8 cellular contexts compared by ENCODE assay signal in genomic region chr1:28737245-28738137, GRCh38. TPM values are rescaled to one million over a fixed set of nuclear protein-coding genes. Genes with fewer than 3 reads are reported as not detected.
DNase-seq lines count a peak whose midpoint lies in the region; ATAC-seq and TF ChIP-seq lines count a peak whose summit lies in the region.

No MANE protein-coding gene starts in this region.

- H3K79me2 ChIP-seq in HCT116 (ENCODE audit: insufficient read depth, low read length): peaks cover 58% of the 10 kb centered on the region

- peaks cover 28 to 40% of the 10 kb centered on the region in 2 experiments for H3K36me3 ChIP-seq in HCT116 (ENCODE audit: control insufficient read depth in 1 of 2, insufficient read depth in 2 of 2, low read length in 2 of 2)

- peak overlapping the region; percentile 97 for H3K27ac ChIP-seq in HCT116 (ENCODE audit: low read depth, low read length)

- H3K9ac ChIP-seq in HCT116 (ENCODE audit: low read length): peak overlapping the region; percentile 96

- no peak overlapping the region for H2AFZ ChIP-seq in HCT116 (ENCODE audit: low read depth, low read length, poor library complexity, severe bottlenecking)

- BruUV-seq in HCT116 (replicated peaks; lab: Mats Ljungman, UMichigan): no TSS peak

- no peak for TF ChIP-seq POLR2A in HCT116 (IDR thresholded peaks at IDR 0.05; ENCODE audit: borderline replicate concordance, extremely low read depth, insufficient read depth, insufficient read length)

- H3K4me1 Mint-ChIP-seq in activated B cell treated with CpG ODN at 0.5 μM for 24 hours: peaks cover 35% of the 10 kb centered on the region

- ATAC-seq in HCT116 (peak; percentile 16; the same call in 1 of the 2 replicates), activated B cell treated with CpG ODN at 0.5 μM for 24 hours (ENCODE audit: low read depth) (no peak), left lobe of liver (peak; percentile 27), HG02623 (IDR thresholded peaks at IDR 0.05; ENCODE audit: unreplicated experiment) (no peak)

- H3K9me3 Mint-ChIP-seq in activated B cell treated with CpG ODN at 0.5 μM for 24 hours: no peaks in the 10 kb centered on the region

- H3K27me3 Mint-ChIP-seq in activated B cell treated with CpG ODN at 0.5 μM for 24 hours: no peaks in the 10 kb centered on the region

- RAD21 ChIA-PET in HCT116 (lab: Charles Lee; ENCODE audit: low non-redundant PET in 1 of 2, low total read pairs in 2 of 2, uncharacterized antibody in 2 of 2, unreplicated experiment in 2 of 2): interaction anchor here (0.6 to 0.9 kb wide), 3 partner anchors 13 to 140 kb away, joined by 4 to 7 read pairs (median 4); no protein-coding TSS in a partner anchor

- TF ChIP-seq CTCF in HCT116 (IDR thresholded peaks at IDR 0.05 in 2 of 3, conservative IDR thresholded peaks at IDR 0.05 in 1 of 3; ENCODE audit: borderline replicate concordance in 1 of 3, insufficient read depth in 1 of 3, low read depth in 2 of 3, low read length in 2 of 3): no peak
- no peak for TF ChIP-seq CTCF in activated B cell treated with CpG ODN at 0.5 μM for 24 hours (IDR thresholded peaks at IDR 0.05)

- CTCF ChIA-PET in HCT116 (lab: Charles Lee) (interaction anchor here (0.6 to 2.4 kb wide), 22 partner anchors 9 to 489 kb away, joined by 3 to 15 read pairs (median 4); partner anchors contain the start of genes GMEB1, RNU11 and TAF12), activated B cell treated with CpG ODN at 0.5 μM for 24 hours (lab: Charles Lee) (interaction anchor here (0.6 to 2.1 kb wide), 14 partner anchors 8 to 409 kb away, joined by 3 to 19 read pairs (median 4); partner anchors contain the start of genes GMEB1, MED18, RCC1 and RNU11)

- no peaks in the 10 kb centered on the region for H3K27me3 ChIP-seq in HCT116 (ENCODE audit: insufficient read depth, low read length)

- H3K27ac Mint-ChIP-seq in activated B cell treated with CpG ODN at 0.5 μM for 24 hours: peak overlapping the region; percentile 91

- H3K4me1 ChIP-seq in HCT116 (ENCODE audit: control insufficient read depth in 1 of 2, insufficient read depth in 2 of 2, low read length in 2 of 2): peaks cover 11 to 20% of the 10 kb centered on the region in 2 experiments

- DNase-seq in Daoy (ENCODE audit: low read depth) (peak; percentile 58), HCT116 (ENCODE audit: low read depth, low spot score) (peak; percentile 27), NCI-H146 treated with DMSO at 0.1 percent for 48 hours (lab: John Stamatoyannopoulos, UW; ENCODE audit: unreplicated experiment) (peak; percentile 43), activated B cell treated with CpG ODN at 0.5 μM for 24 hours (no peak), cerebellum (ENCODE audit: low spot score) (peak; percentile 17), left lobe of liver (ENCODE audit: low spot score) (peak; percentile 60)
- DNase-seq in stimulated activated CD4-positive, alpha-beta T cell treated with anti-CD3 and anti-CD28 coated beads, Interleukin-4, amount 100 ng/mL, for 24 hours: peak; percentile 43

- peaks cover 47% of the 10 kb centered on the region for H3K36me3 Mint-ChIP-seq in activated B cell treated with CpG ODN at 0.5 μM for 24 hours (ENCODE audit: low read depth)

- H3K9me2 ChIP-seq in HCT116 (ENCODE audit: insufficient read depth): no peaks in the 10 kb centered on the region

- peak overlapping the region; percentile 86 for H3K4me2 ChIP-seq in HCT116 (ENCODE audit: low read length)

- H3K4me3 Mint-ChIP-seq in activated B cell treated with CpG ODN at 0.5 μM for 24 hours: peak overlapping the region; percentile 96

- H3K9me3 ChIP-seq in HCT116 (ENCODE audit: control insufficient read depth in 1 of 2, insufficient read depth in 1 of 2, low read depth in 1 of 2, low read length in 2 of 2): no peaks in the 10 kb centered on the region

- intact Hi-C loops in HCT116 (cut with micrococcal nuclease) (loop anchor here (5.0 kb wide), 1 partner anchor 230 kb away; the partner anchor contains the start of gene RCC1), activated B cell treated with CpG ODN at 0.5 μM for 24 hours (cut with micrococcal nuclease) (loop anchor here (2.0 to 5.0 kb wide), 5 partner anchors 147 to 965 kb away; partner anchors contain the start of genes STX12 and TRNAU1AP)

- TF ChIP-seq RAD21 in HCT116 (IDR thresholded peaks at IDR 0.05; ENCODE audit: low read depth): no peak

- POLR2A ChIA-PET in HCT116 (lab: Charles Lee): interaction anchor here (1.0 to 2.7 kb wide), 10 partner anchors 8 to 445 kb away, joined by 3 to 27 read pairs (median 6); partner anchors contain the start of genes GMEB1, RNU11, SRSF4 and TAF12
- POLR2A ChIA-PET in activated B cell treated with CpG ODN at 0.5 μM for 24 hours (lab: Charles Lee): interaction anchor here (0.6 to 5.1 kb wide), 33 partner anchors 10 to 1417 kb away, joined by 3 to 132 read pairs (median 5); partner anchors contain the start of genes ATP5IF1, EYA3, GMEB1 and MED18

- H3K4me3 ChIP-seq in HCT116 (replicated peaks in 1 of 2; ENCODE audit: low read depth in 1 of 2, low read length in 2 of 2): peak overlapping the region; percentile 91 to 92

- H4K20me1 ChIP-seq in HCT116 (ENCODE audit: insufficient read depth): peaks cover 24% of the 10 kb centered on the region; the same call in 1 of the 2 replicates

TF ChIP-seq in HCT116, 20 proteins besides CTCF, POLR2A, EP300 and RAD21:
- TF ChIP-seq REST (IDR thresholded peaks at IDR 0.05; ENCODE audit: low read depth): no peak
- TF ChIP-seq, protein P1, sequence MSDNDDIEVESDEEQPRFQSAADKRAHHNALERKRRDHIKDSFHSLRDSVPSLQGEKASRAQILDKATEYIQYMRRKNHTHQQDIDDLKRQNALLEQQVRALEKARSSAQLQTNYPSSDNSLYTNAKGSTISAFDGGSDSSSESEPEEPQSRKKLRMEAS (IDR thresholded peaks at IDR 0.05): 0 out of 2 replicates have a peak, but pooled peaks have one; percentile 25
- no peak for TF ChIP-seq ATF3 (IDR thresholded peaks at IDR 0.05)
- TF ChIP-seq EZH2 (IDR thresholded peaks at IDR 0.05): no peak
- TF ChIP-seq ZFX (IDR thresholded peaks at IDR 0.05): peak; percentile 96
- TF ChIP-seq TCF7L2 (IDR thresholded peaks at IDR 0.05; ENCODE audit: borderline replicate concordance, extremely low read depth, insufficient read depth, insufficient read length): peak; percentile 23
- no peak for TF ChIP-seq EZH2phosphoT487 (IDR thresholded peaks at IDR 0.05; ENCODE audit: borderline replicate concordance)
- no peak for TF ChIP-seq CBX3 (IDR thresholded peaks at IDR 0.05; ENCODE audit: low read depth)
- TF ChIP-seq, protein P2, sequence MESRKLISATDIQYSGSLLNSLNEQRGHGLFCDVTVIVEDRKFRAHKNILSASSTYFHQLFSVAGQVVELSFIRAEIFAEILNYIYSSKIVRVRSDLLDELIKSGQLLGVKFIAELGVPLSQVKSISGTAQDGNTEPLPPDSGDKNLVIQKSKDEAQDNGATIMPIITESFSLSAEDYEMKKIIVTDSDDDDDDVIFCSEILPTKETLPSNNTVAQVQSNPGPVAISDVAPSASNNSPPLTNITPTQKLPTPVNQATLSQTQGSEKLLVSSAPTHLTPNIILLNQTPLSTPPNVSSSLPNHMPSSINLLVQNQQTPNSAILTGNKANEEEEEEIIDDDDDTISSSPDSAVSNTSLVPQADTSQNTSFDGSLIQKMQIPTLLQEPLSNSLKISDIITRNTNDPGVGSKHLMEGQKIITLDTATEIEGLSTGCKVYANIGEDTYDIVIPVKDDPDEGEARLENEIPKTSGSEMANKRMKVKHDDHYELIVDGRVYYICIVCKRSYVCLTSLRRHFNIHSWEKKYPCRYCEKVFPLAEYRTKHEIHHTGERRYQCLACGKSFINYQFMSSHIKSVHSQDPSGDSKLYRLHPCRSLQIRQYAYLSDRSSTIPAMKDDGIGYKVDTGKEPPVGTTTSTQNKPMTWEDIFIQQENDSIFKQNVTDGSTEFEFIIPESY (IDR thresholded peaks at IDR 0.05; ENCODE audit: extremely low read depth, insufficient replicate concordance, low read length): no peak
- TF ChIP-seq CEBPB (IDR thresholded peaks at IDR 0.05; ENCODE audit: low read depth): no peak
- TF ChIP-seq SRF (IDR thresholded peaks at IDR 0.05; ENCODE audit: low read depth): no peak
- no peak for TF ChIP-seq JUND (IDR thresholded peaks at IDR 0.05)
TF ChIP-seq in HCT116: peak in this region for 3.

RNA-seq across cellular contexts. Expression of gene YTHDF2, which starts 0.8 kb away (rescaled TPM):
- 39.1 and 56.5 TPM in 2 replicates for total RNA-seq in Daoy (2014; rRNA removed; shearing (Covaris generic))
- total RNA-seq in HCT116 (2021; ENCODE audit: unreplicated experiment) (90.6 TPM), activated B cell treated with CpG ODN at 0.5 μM for 24 hours (70.6 and 81.2 TPM in 2 replicates), cerebellum (53.8 TPM), left lobe of liver (23.1 TPM)
- polyA plus RNA-seq in HCT116 (2012): 50.7 and 60.2 TPM in 2 replicates

Comparison
In these comparisons a context has a peak if more than half of its experiments do, and no peak if none do; other contexts are left out.
1. ATAC-seq: peak in HCT116 (single experiment) and left lobe of liver (single experiment); none in activated B cell treated with CpG ODN at 0.5 μM for 24 hours (single experiment) and HG02623 (single experiment).